Comparison of ENCODE assay signal across 1 cellular context in genomic region chr1:61175976-61176375, GRCh38.
A peak's percentile ranks its signal among the peaks of the same experiment; 100 is the strongest.
TF ChIP-seq lines count a peak whose summit lies in the region.

No MANE protein-coding gene starts in this region.

TF ChIP-seq in K562, 482 proteins besides CTCF, POLR2A, EP300 and RAD21 (continued from another document):
- TF ChIP-seq RFX7 (CRISPR knock-in tag; IDR thresholded peaks at IDR 0.05) (no peak), VEZF1 (CRISPR knock-in tag; IDR thresholded peaks at IDR 0.05) (peak; percentile 16; the same call in 1 of the 2 replicates), NFE2 (IDR thresholded peaks at IDR 0.05; ENCODE audit: low read depth) (peak; percentile 84), ZNF124 (CRISPR knock-in tag; IDR thresholded peaks at IDR 0.05) (no peak), ETS2 (tag; IDR thresholded peaks at IDR 0.05; ENCODE audit: borderline replicate concordance, poor library complexity, severe bottlenecking) (no peak), NEUROD1 (IDR thresholded peaks at IDR 0.05; ENCODE audit: borderline replicate concordance, low read depth, low read length, partially characterized antibody) (no peak), SIN3A (IDR thresholded peaks at IDR 0.05; ENCODE audit: borderline replicate concordance in 2 of 2, control insufficient read depth in 1 of 2, low read depth in 2 of 2, low read length in 2 of 2) (no peak), EZH2 (IDR thresholded peaks at IDR 0.05; ENCODE audit: borderline replicate concordance, low read depth, low read length) (no peak), ZNF592 (IDR thresholded peaks at IDR 0.05) (peak; percentile 58; the same call in 1 of the 2 replicates), BRCA1 (IDR thresholded peaks at IDR 0.05) (no peak), BRCA1 (CRISPR knock-in tag; IDR thresholded peaks at IDR 0.05) (no peak), ZNF224 (CRISPR knock-in tag; IDR thresholded peaks at IDR 0.05) (no peak), ZNF316 (IDR thresholded peaks at IDR 0.05) (peak; percentile 59)
